Comparison of ENCODE assay signal across 8 cellular contexts in the genomic region with DNA sequence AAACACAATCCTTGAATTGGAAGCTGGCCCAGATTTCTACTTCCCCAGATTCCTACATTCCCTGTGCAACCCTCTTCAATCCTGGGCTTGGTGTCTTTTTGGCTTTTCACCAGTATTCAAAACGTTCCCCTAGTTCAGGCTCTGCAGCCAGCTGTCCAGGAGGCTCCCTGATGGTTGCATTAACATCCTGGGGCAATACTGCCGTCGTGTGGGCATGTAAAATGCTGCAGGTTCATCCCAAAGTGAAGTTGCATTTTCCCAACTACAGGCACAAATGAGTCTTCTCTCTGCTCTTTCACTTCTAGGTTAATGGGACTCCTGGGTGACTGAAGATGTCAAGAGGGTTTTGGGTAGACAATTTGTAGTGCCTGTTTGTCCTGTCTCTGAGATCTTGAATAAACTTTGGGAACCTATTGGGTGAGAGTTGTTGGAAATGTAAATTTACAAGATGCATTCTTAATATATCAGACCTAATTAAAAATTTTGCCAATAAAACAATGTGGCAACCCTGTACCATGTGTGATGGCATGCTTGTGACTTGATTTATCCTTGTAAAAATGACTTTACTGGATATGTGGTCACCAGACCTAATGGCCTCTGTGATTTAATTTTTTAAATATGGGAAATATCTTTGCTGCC. TPM values are rescaled to one million over a fixed set of nuclear protein-coding genes. Genes with fewer than 3 reads are reported as not detected.
A peak's percentile ranks its signal among the peaks of the same experiment; 100 is the strongest.
DNase-seq lines count a peak whose midpoint lies in the region; ATAC-seq and TF ChIP-seq lines count a peak whose summit lies in the region.

No MANE protein-coding gene starts in this region.

- H3K4me3 ChIP-seq in AG04449 (ENCODE audit: low read depth, low read length) (no peak overlapping the region), OCI-LY3 (ENCODE audit: low read length) (no peak overlapping the region), upper lobe of right lung (no peak overlapping the region)

- H3K4me1 ChIP-seq in OCI-LY3 (ENCODE audit: low read length): no peaks in the 10 kb centered on the region
- no peaks in the 10 kb centered on the region for H3K4me1 ChIP-seq in upper lobe of right lung

- intact Hi-C loops in upper lobe of right lung (cut with DNase I): no loop called here

- H3K36me3 ChIP-seq in OCI-LY3 (replicated peaks; ENCODE audit: low read depth, low read length): no peaks in the 10 kb centered on the region
- no peaks in the 10 kb centered on the region for H3K36me3 ChIP-seq in upper lobe of right lung

- H3K9ac ChIP-seq in OCI-LY3 (ENCODE audit: low read length): no peak overlapping the region

- H2AFZ ChIP-seq in OCI-LY3 (ENCODE audit: low read depth, low read length): no peak overlapping the region

- H3K27ac ChIP-seq in OCI-LY3 (ENCODE audit: low read length): no peak overlapping the region
- no peak overlapping the region for H3K27ac ChIP-seq in upper lobe of right lung

- no peaks in the 10 kb centered on the region for H3K9me3 ChIP-seq in OCI-LY3 (ENCODE audit: insufficient read depth, low read length)
- H3K9me3 ChIP-seq in upper lobe of right lung: no peaks in the 10 kb centered on the region

- H3K27me3 ChIP-seq in OCI-LY3 (ENCODE audit: low read depth, low read length) (peaks cover 9% of the 10 kb centered on the region; the same call in 1 of the 2 replicates), upper lobe of right lung (no peaks in the 10 kb centered on the region)

- no peak for DNase-seq in AG04449 (ENCODE audit: low read depth, low spot score)
- DNase-seq in fibroblast of peridontal ligament (ENCODE audit: extremely low read depth): peak; percentile 13
- DNase-seq in upper lobe of right lung: no peak
- no peak for DNase-seq in UCSD-AML1 (lab: John Stamatoyannopoulos, UW; ENCODE audit: unreplicated experiment)
- no peak for DNase-seq in C1 segment of cervical spinal cord (lab: John Stamatoyannopoulos, UW)
- no peak for DNase-seq in DMS114 treated with DMSO at 0.1 percent for 48 hours (lab: John Stamatoyannopoulos, UW; ENCODE audit: unreplicated experiment)

- H4K20me1 ChIP-seq in OCI-LY3 (ENCODE audit: insufficient read depth, low read length): no peaks in the 10 kb centered on the region

- no peaks in the 10 kb centered on the region for H3K79me2 ChIP-seq in OCI-LY3 (ENCODE audit: low read length)

- TF ChIP-seq CTCF in AG04449 (IDR thresholded peaks at IDR 0.05; ENCODE audit: insufficient read depth, low read length, missing control alignments) (peak; percentile 46), GM12872 (IDR thresholded peaks at IDR 0.05; ENCODE audit: insufficient read depth, low read depth, low read length) (peak; percentile 72), OCI-LY3 (IDR thresholded peaks at IDR 0.05; ENCODE audit: low read depth, low read length) (peak; percentile 50), upper lobe of right lung (IDR thresholded peaks at IDR 0.05) (peak; percentile 41)

- POLR2A ChIA-PET in AG04449 (lab: Yijun Ruan, JAX): no interaction called here

- CTCF ChIA-PET in AG04449 (lab: Yijun Ruan, JAX): no interaction called here

- peak; percentile 71 for ATAC-seq in upper lobe of right lung

- no peak overlapping the region for H3K4me2 ChIP-seq in OCI-LY3 (ENCODE audit: low read length)

RNA-seq across cellular contexts. Expression of gene SOX14, which starts 28.6 kb away (rescaled TPM):
- total RNA-seq in upper lobe of right lung: not detected
